Comparison of ENCODE assay signal across 8 cellular contexts in the genomic region with DNA sequence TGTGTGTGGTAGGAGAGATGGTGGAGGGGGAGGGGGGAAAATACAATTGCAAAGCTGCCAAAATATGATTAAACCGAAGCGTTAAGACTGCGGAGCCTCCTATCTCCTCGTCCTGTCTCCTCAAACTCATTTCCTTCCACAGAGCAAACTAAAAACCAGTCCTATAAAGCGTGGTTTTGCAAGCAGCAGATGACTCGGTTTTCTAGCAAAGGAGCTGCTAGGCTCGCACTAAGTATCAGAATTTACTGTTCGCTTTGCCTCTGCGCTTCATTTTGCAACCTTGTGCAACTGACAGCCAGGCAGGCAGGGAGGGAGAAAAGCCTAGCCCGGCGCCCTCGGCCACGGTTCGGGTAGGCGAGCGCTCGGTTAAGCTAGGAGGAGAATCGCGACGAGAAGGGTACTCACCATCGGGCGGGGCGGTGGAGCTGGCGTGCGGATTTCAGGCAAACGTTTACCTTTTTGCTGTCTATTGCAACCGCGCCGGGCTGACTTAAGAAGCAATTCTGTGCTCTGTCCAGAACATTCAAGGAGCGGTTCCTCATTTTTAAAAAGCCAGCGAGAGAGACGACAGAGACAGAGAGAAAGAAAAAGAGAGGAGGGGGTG. TPM values are rescaled to one million over a fixed set of nuclear protein-coding genes. Genes with fewer than 3 reads are reported as not detected.
DNase-seq lines count a peak whose midpoint lies in the region; ATAC-seq and TF ChIP-seq lines count a peak whose summit lies in the region.

No MANE protein-coding gene starts in this region.

- WGBS in heart right ventricle, 2 donors: 1 to 2% methylated on average over 32 of the region's 32 CpGs

- intact Hi-C loops in heart right ventricle (cut with DNase I): loop anchor here in 5 of 10 donors (1.0 to 10.0 kb wide), 9 partner anchors 19 to 1652 kb away; no protein-coding TSS in a partner anchor

- H3K4me1 Mint-ChIP-seq in T-helper 1 cell treated with Interleukin-12 subunit alpha and Interleukin-12 subunit beta and Interleukin-4 antibody, amounts not matched to agents 30 μg/mL and 1 μg/mL, for 36 hours (ENCODE audit: low read depth): peaks cover 3% of the 10 kb centered on the region

- peaks cover 0 to 95% (median 59%) of the 10 kb centered on the region in 7 donors for H3K27me3 ChIP-seq in heart right ventricle

- H3K27me3 Mint-ChIP-seq in T-helper 1 cell treated with Interleukin-12 subunit alpha and Interleukin-12 subunit beta and Interleukin-4 antibody, amounts not matched to agents 30 μg/mL and 1 μg/mL, for 36 hours (ENCODE audit: low read depth): peaks cover 89% of the 10 kb centered on the region

- no peak for DNase-seq in T-helper 1 cell
- DNase-seq in SKM-1 treated with dmso at 0.1 percent for 144 hours (lab: John Stamatoyannopoulos, UW; ENCODE audit: unreplicated experiment): peak; percentile 58
- DNase-seq in heart right ventricle: no peak
- no peak for DNase-seq in activated naive CD4-positive, alpha-beta T cell treated with anti-CD3 and anti-CD28 coated beads, Interleukin-2, amount 50 U/mL, for 72 hours (ENCODE audit: low spot score in 2 of 2)
- DNase-seq in NCI-H2171 (lab: John Stamatoyannopoulos, UW): no peak
- DNase-seq in NCI-H187 treated with DMSO at 0.1 percent for 48 hours (lab: John Stamatoyannopoulos, UW): no peak

- peak overlapping the region; percentile 21 for H3K4me3 Mint-ChIP-seq in T-helper 1 cell treated with Interleukin-12 subunit alpha and Interleukin-12 subunit beta and Interleukin-4 antibody, amounts not matched to agents 30 μg/mL and 1 μg/mL, for 36 hours

- no peaks in the 10 kb centered on the region for H3K9me3 Mint-ChIP-seq in T-helper 1 cell treated with Interleukin-12 subunit alpha and Interleukin-12 subunit beta and Interleukin-4 antibody, amounts not matched to agents 30 μg/mL and 1 μg/mL, for 36 hours
- H3K9me3 Mint-ChIP-seq in activated naive CD4-positive, alpha-beta T cell treated with anti-CD3 and anti-CD28 coated beads, Interleukin-2, amount 50 U/mL, for 72 hours: peaks cover 0 to 12% of the 10 kb centered on the region in 2 donors

- H3K4me1 ChIP-seq in heart right ventricle: peaks cover 2 to 41% (median 14%) of the 10 kb centered on the region in 9 donors

- peak in 4 of 8 donors; percentile 6 to 21 (median 14) for ATAC-seq in heart right ventricle
- ATAC-seq in activated naive CD4-positive, alpha-beta T cell treated with anti-CD3 and anti-CD28 coated beads, Interleukin-2, amount 50 U/mL, for 72 hours: no peak

- no peaks in the 10 kb centered on the region for H3K9me3 ChIP-seq in heart right ventricle

- H3K36me3 Mint-ChIP-seq in T-helper 1 cell treated with Interleukin-12 subunit alpha and Interleukin-12 subunit beta and Interleukin-4 antibody, amounts not matched to agents 30 μg/mL and 1 μg/mL, for 36 hours (ENCODE audit: low read depth): peaks cover 3% of the 10 kb centered on the region
- H3K36me3 Mint-ChIP-seq in activated naive CD4-positive, alpha-beta T cell treated with anti-CD3 and anti-CD28 coated beads, Interleukin-2, amount 50 U/mL, for 72 hours: peaks cover 7 to 58% of the 10 kb centered on the region in 2 donors

- no peak overlapping the region for H3K27ac Mint-ChIP-seq in T-helper 1 cell treated with Interleukin-12 subunit alpha and Interleukin-12 subunit beta and Interleukin-4 antibody, amounts not matched to agents 30 μg/mL and 1 μg/mL, for 36 hours
- H3K27ac Mint-ChIP-seq in activated naive CD4-positive, alpha-beta T cell treated with anti-CD3 and anti-CD28 coated beads, Interleukin-2, amount 50 U/mL, for 72 hours: peak overlapping the region in 1 of 2 donors; percentile 55

- TF ChIP-seq CTCF in heart right ventricle (IDR thresholded peaks at IDR 0.05): no peak

- H3K36me3 ChIP-seq in heart right ventricle: no peaks in the 10 kb centered on the region

- H3K4me3 ChIP-seq in heart right ventricle (peak overlapping the region; percentile 36 to 83 (median 69)), skin epidermis (peak overlapping the region; percentile 27 to 44 (median 33))

- H3K27ac ChIP-seq in heart right ventricle: peak overlapping the region; percentile 56 to 90 (median 84)
- H3K27ac ChIP-seq in skin epidermis: peak overlapping the region in 20 of 21 experiments; percentile 31 to 85 (median 68)

RNA-seq across cellular contexts. Expression of a gene that starts 3.8 kb away (rescaled TPM):
- total RNA-seq in heart right ventricle: 10 to 100 TPM in 8 of 10 donors, 1 to 10 TPM in 2; 8.2 to 31.7 (median 14.3) TPM
- polyA plus RNA-seq in heart right ventricle: 10 to 100 TPM; 21.1 to 22.9 TPM
- total RNA-seq in activated naive CD4-positive, alpha-beta T cell treated with anti-CD3 and anti-CD28 coated beads, Interleukin-2, amount 50 U/mL, for 72 hours: not detected

Comparison
In these comparisons a context has a peak if more than half of its experiments do, and no peak if none do; other contexts are left out.
1. RNA of a gene that starts 3.8 kb away (total RNA-seq): 8.2 to 31.7 TPM in heart right ventricle; not detected in activated naive CD4-positive, alpha-beta T cell treated with anti-CD3 and anti-CD28 coated beads, Interleukin-2, amount 50 U/mL, for 72 hours; every median in the first group is over 4 times any median in the second.